Comparison of ENCODE assay signal across 11 cellular contexts in genomic region chr4:81747242-81747930, GRCh38.
A peak's percentile ranks its signal among the peaks of the same experiment; 100 is the strongest.
DNase-seq lines count a peak whose midpoint lies in the region; ATAC-seq and TF ChIP-seq lines count a peak whose summit lies in the region.
"Had no signal": no experiment of that assay in that cellular context is flagged by ENCODE, and none has a peak within 500 bp of the region (broad histone marks: within the 10 kb centered on the region; RNA-seq: fewer than 3 reads in every experiment).

No MANE protein-coding gene starts in this region.

- no peaks in the 10 kb centered on the region for H3K27me3 Mint-ChIP-seq in naive B cell
- H3K27me3 Mint-ChIP-seq: activated B cell treated with CpG ODN at 0.5 μM for 24 hours had no signal

- no peak overlapping the region for H3K4me3 ChIP-seq in NB4 (ENCODE audit: low read depth, low read length)

- ATAC-seq in naive B cell (ENCODE audit: low read depth in 2 of 2) (peak; percentile 43 to 78), HG02759 (IDR thresholded peaks at IDR 0.05; ENCODE audit: unreplicated experiment) (no peak), GM18517 (IDR thresholded peaks at IDR 0.05; ENCODE audit: unreplicated experiment) (no peak)
- ATAC-seq: activated naive CD4-positive, alpha-beta T cell treated with anti-CD3 and anti-CD28 coated beads, Interleukin-2, amount 50 U/mL, for 72 hours had no signal

- DNase-seq in H4 (ENCODE audit: low spot score) (peak; percentile 13), NB4 (ENCODE audit: low read depth) (peak; percentile 53), dermis blood vessel endothelial cell (peak; percentile 32), naive B cell (peak; percentile 17), NCI-H1436 treated with DMSO at 0.1 percent for 48 hours (lab: John Stamatoyannopoulos, UW) (no peak)
- DNase-seq in central memory CD4-positive, alpha-beta T cell, result no peak
- DNase-seq: activated B cell treated with CpG ODN at 0.5 μM for 24 hours, NCI-H187 had no signal

- H3K9me3 Mint-ChIP-seq in naive B cell, result peaks cover 0 to 5% (median 0%) of the 10 kb centered on the region in 7 donors
- H3K9me3 Mint-ChIP-seq: activated naive CD4-positive, alpha-beta T cell treated with anti-CD3 and anti-CD28 coated beads, Interleukin-2, amount 50 U/mL, for 72 hours had no signal

- H3K36me3 Mint-ChIP-seq in naive B cell, result no peaks in the 10 kb centered on the region
- H3K36me3 Mint-ChIP-seq: activated naive CD4-positive, alpha-beta T cell treated with anti-CD3 and anti-CD28 coated beads, Interleukin-2, amount 50 U/mL, for 72 hours had no signal

- no peak for TF ChIP-seq CTCF in NB4 (IDR thresholded peaks at IDR 0.05; ENCODE audit: low read depth, low read length)

- H3K4me1 Mint-ChIP-seq in naive B cell, result peaks cover 4 to 21% (median 7%) of the 10 kb centered on the region in 3 donors

- TF ChIP-seq POLR2A in NB4 (IDR thresholded peaks at IDR 0.05; ENCODE audit: extremely low read depth, insufficient read length), result no peak

- H3K27ac Mint-ChIP-seq in naive B cell, result peak overlapping the region in 3 of 6 donors; percentile 35 to 68 (median 49)
- H3K27ac Mint-ChIP-seq: activated B cell treated with CpG ODN at 0.5 μM for 24 hours; activated naive CD4-positive, alpha-beta T cell treated with anti-CD3 and anti-CD28 coated beads, Interleukin-2, amount 50 U/mL, for 72 hours had no signal

- peak overlapping the region in 6 of 8 donors; percentile 8 to 71 (median 17) for H3K4me3 Mint-ChIP-seq in naive B cell
- H3K4me3 Mint-ChIP-seq: activated B cell treated with CpG ODN at 0.5 μM for 24 hours had no signal

Comparison
In these comparisons a context has a peak if more than half of its experiments do, and no peak if none do; other contexts are left out.
1. DNase-seq: peak in H4 (single experiment), NB4 (single experiment), dermis blood vessel endothelial cell (single experiment) and naive B cell (single experiment); none in central memory CD4-positive, alpha-beta T cell (single experiment) and NCI-H1436 treated with DMSO at 0.1 percent for 48 hours (single experiment).
2. ATAC-seq: peak in naive B cell (2 of 2); none in HG02759 (single experiment) and GM18517 (single experiment).